8 cellular contexts compared by ENCODE assay signal in the genomic region with DNA sequence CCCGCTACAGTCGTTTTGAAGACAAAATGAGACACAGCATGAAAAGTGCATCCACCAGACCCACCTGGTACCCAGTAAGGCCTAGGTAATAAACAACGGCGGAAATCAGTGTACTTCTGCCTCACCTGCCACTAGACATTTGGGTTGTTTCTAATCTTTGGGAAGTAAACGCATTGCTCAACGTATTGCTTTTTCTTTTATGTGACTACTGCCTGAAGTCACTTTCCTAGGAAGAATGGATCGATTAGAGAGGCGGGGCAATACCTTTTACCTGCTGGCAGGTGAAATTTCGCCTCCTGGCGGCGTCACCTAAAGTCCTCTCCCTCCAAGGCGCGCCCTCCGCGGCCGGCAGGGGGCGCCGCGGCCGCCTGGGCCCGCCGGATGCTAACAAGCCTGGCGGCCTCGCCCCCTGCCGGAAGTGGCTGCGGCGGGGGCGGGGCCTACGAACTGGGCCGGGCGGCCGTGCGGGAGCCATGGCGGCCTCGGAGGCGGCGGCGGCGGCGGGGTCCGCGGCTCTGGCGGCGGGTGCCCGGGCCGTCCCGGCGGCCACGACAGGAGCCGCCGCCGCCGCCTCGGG. TPM values are rescaled to one million over a fixed set of nuclear protein-coding genes. Genes with fewer than 3 reads are reported as not detected.
A peak's percentile ranks its signal among the peaks of the same experiment; 100 is the strongest.
DNase-seq lines count a peak whose midpoint lies in the region; ATAC-seq, FAIRE-seq and TF ChIP-seq lines count a peak whose summit lies in the region.

A gene with protein sequence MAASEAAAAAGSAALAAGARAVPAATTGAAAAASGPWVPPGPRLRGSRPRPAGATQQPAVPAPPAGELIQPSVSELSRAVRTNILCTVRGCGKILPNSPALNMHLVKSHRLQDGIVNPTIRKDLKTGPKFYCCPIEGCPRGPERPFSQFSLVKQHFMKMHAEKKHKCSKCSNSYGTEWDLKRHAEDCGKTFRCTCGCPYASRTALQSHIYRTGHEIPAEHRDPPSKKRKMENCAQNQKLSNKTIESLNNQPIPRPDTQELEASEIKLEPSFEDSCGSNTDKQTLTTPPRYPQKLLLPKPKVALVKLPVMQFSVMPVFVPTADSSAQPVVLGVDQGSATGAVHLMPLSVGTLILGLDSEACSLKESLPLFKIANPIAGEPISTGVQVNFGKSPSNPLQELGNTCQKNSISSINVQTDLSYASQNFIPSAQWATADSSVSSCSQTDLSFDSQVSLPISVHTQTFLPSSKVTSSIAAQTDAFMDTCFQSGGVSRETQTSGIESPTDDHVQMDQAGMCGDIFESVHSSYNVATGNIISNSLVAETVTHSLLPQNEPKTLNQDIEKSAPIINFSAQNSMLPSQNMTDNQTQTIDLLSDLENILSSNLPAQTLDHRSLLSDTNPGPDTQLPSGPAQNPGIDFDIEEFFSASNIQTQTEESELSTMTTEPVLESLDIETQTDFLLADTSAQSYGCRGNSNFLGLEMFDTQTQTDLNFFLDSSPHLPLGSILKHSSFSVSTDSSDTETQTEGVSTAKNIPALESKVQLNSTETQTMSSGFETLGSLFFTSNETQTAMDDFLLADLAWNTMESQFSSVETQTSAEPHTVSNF (plus strand): TSS at position 445 of the 577 bp plus-strand sequence. CDS start 29 bp downstream, at position 474.

- H2AFZ ChIP-seq in SU-DHL-6 (ENCODE audit: low read depth, low read length, severe bottlenecking): peak within 1 kb of the TSS; percentile 38

- TF ChIP-seq CTCF in GM06990 (IDR thresholded peaks at IDR 0.05; ENCODE audit: insufficient read depth, low read length, poor library complexity, severe bottlenecking) (peak; percentile 84), HFF-Myc (IDR thresholded peaks at IDR 0.05; ENCODE audit: low read depth, low read length, missing control alignments) (peak; percentile 95), SU-DHL-6 (IDR thresholded peaks at IDR 0.05; ENCODE audit: insufficient read depth, low read length, poor library complexity, severe bottlenecking) (peak; percentile 99), pancreas (IDR thresholded peaks at IDR 0.05) (peak; percentile 97 to 99 (median 98)), thyroid gland (IDR thresholded peaks at IDR 0.05) (peak; percentile 86 to 99 (median 94))

- WGBS in pancreas, 2 donors: 1% methylated on average over 39 to 54 of the region's 54 CpGs
- 20 to 35% methylated on average over 8 to 11 of the region's 54 CpGs for WGBS in thyroid gland, 2 donors

- DNase-seq in GM06990 (ENCODE audit: extremely low read depth, insufficient read length) (peak; percentile 91), HFF-Myc (ENCODE audit: extremely low read depth, low read depth) (peak; percentile 14), NCI-H1092 (lab: John Stamatoyannopoulos, UW) (peak; percentile 81), Right ventricle myocardium superior (peak; percentile 92), pancreas (peak; percentile 90 to 98 (median 95)), thyroid gland (peak; percentile 86 to 89)
- peak; percentile 97 for DNase-seq in activated naive CD8-positive, alpha-beta T cell treated with anti-CD3 and anti-CD28 coated beads, Interleukin-2, amount 10 ng/mL, durations not matched to agents 7 days and 5 days

- H3K27ac Mint-ChIP-seq in activated naive CD8-positive, alpha-beta T cell treated with anti-CD3 and anti-CD28 coated beads, Interleukin-2, amount 10 ng/mL, durations not matched to agents 7 days and 5 days: peak within 1 kb of the TSS; percentile 65

- intact Hi-C loops in Right ventricle myocardium superior (cut with DNase I) (no loop called here), pancreas (cut with DNase I) (loop anchor here in 1 of 3 donors (10.0 kb wide), 1 partner anchor 111 kb away; no protein-coding TSS in a partner anchor), thyroid gland (cut with DNase I) (loop anchor here (10.0 kb wide), 1 partner anchor 149 kb away; no protein-coding TSS in a partner anchor)

- 0 out of 2 replicates have a peak, but pooled peaks cover 4% of the 10 kb centered on the region for H3F3A ChIP-seq in SU-DHL-6 (ENCODE audit: insufficient read depth)

- POLR2A ChIA-PET in activated naive CD8-positive, alpha-beta T cell treated with anti-CD3 and anti-CD28 coated beads, Interleukin-2, amount 10 ng/mL, durations not matched to agents 7 days and 5 days (lab: Charles Lee): interaction anchor here (1.0 to 3.2 kb wide), 6 partner anchors 28 to 279 kb away, joined by 3 to 22 read pairs (median 7); a partner anchor contains a TSS

- H3K4me3 Mint-ChIP-seq in activated naive CD8-positive, alpha-beta T cell treated with anti-CD3 and anti-CD28 coated beads, Interleukin-2, amount 10 ng/mL, durations not matched to agents 7 days and 5 days: peak within 1 kb of the TSS; percentile 86

- no peaks in the 10 kb centered on the region; the same call in 1 of the 2 replicates for H3K79me2 ChIP-seq in SU-DHL-6 (ENCODE audit: insufficient read depth, low read length)

- H3K4me3 ChIP-seq in GM06990 (replicated peaks; ENCODE audit: low read depth, low read length): peak within 1 kb of the TSS; percentile 76
- H3K4me3 ChIP-seq in HFF-Myc (replicated peaks; ENCODE audit: low read depth, low read length): peak within 1 kb of the TSS; percentile 73
- peak within 1 kb of the TSS; percentile 59 for H3K4me3 ChIP-seq in SU-DHL-6 (ENCODE audit: insufficient read depth, low read length, poor library complexity, severe bottlenecking)
- peak within 1 kb of the TSS; percentile 53 to 81 (median 78) for H3K4me3 ChIP-seq in pancreas
- H3K4me3 ChIP-seq in thyroid gland (replicated peaks in 1 of 3): peak within 1 kb of the TSS; percentile 38 to 64 (median 59)

- H4K20me1 ChIP-seq in SU-DHL-6 (ENCODE audit: low read depth, low read length): no peaks in the 10 kb centered on the region

- H3K27ac ChIP-seq in SU-DHL-6 (ENCODE audit: low read depth, low read length): no peak within 1 kb of the TSS
- peak within 1 kb of the TSS in 3 of 4 donors; percentile 51 to 73 (median 60) for H3K27ac ChIP-seq in pancreas
- peak within 1 kb of the TSS in 2 of 3 donors; percentile 28 to 51 for H3K27ac ChIP-seq in thyroid gland

- TF ChIP-seq POLR2A in thyroid gland (IDR thresholded peaks at IDR 0.05): peak; percentile 23 to 90

- H3K9me3 ChIP-seq in SU-DHL-6 (ENCODE audit: insufficient read depth, low read length) (no peaks in the 10 kb centered on the region), pancreas (no peaks in the 10 kb centered on the region), thyroid gland (no peaks in the 10 kb centered on the region)

- H3K36me3 Mint-ChIP-seq in activated naive CD8-positive, alpha-beta T cell treated with anti-CD3 and anti-CD28 coated beads, Interleukin-2, amount 10 ng/mL, durations not matched to agents 7 days and 5 days: peaks cover 16% of the 10 kb centered on the region

- H3K9me2 ChIP-seq in SU-DHL-6 (replicated peaks; ENCODE audit: insufficient read depth, low read length): no peaks in the 10 kb centered on the region

- peak within 1 kb of the TSS; percentile 64 for H3K9ac ChIP-seq in SU-DHL-6 (ENCODE audit: low read length)

- H3K36me3 ChIP-seq in GM06990 (ENCODE audit: control insufficient read depth, insufficient read depth, low read length) (no peaks in the 10 kb centered on the region), SU-DHL-6 (ENCODE audit: low read length) (no peaks in the 10 kb centered on the region), pancreas (no peaks in the 10 kb centered on the region), thyroid gland (no peaks in the 10 kb centered on the region)

- no peaks in the 10 kb centered on the region for H3K9me3 Mint-ChIP-seq in activated naive CD8-positive, alpha-beta T cell treated with anti-CD3 and anti-CD28 coated beads, Interleukin-2, amount 10 ng/mL, durations not matched to agents 7 days and 5 days

- peak within 1 kb of the TSS; percentile 73 for H3K4me2 ChIP-seq in SU-DHL-6 (ENCODE audit: low read depth, low read length, poor library complexity, severe bottlenecking)

- peaks cover 3 to 8% (median 4%) of the 10 kb centered on the region in 3 donors for H3K4me1 ChIP-seq in pancreas
- peaks cover 24 to 31% of the 10 kb centered on the region in 2 donors for H3K4me1 ChIP-seq in thyroid gland

- no peak for FAIRE-seq in pancreas (lab: Jason Lieb, UNC)

- H3K4me1 Mint-ChIP-seq in activated naive CD8-positive, alpha-beta T cell treated with anti-CD3 and anti-CD28 coated beads, Interleukin-2, amount 10 ng/mL, durations not matched to agents 7 days and 5 days: peaks cover 25% of the 10 kb centered on the region

- peak; percentile 94 for ATAC-seq in activated naive CD8-positive, alpha-beta T cell treated with anti-CD3 and anti-CD28 coated beads, Interleukin-2, amount 10 ng/mL, durations not matched to agents 7 days and 5 days (ENCODE audit: low read depth)
- ATAC-seq in Right ventricle myocardium superior (ENCODE audit: poor library complexity): peak; percentile 99
- peak; percentile 97 to 99 (median 99) for ATAC-seq in pancreas

- no peaks in the 10 kb centered on the region for H3K27me3 Mint-ChIP-seq in activated naive CD8-positive, alpha-beta T cell treated with anti-CD3 and anti-CD28 coated beads, Interleukin-2, amount 10 ng/mL, durations not matched to agents 7 days and 5 days

- H3K27me3 ChIP-seq in GM06990 (replicated peaks; ENCODE audit: control insufficient read depth, insufficient read depth, low read length) (no peaks in the 10 kb centered on the region), SU-DHL-6 (ENCODE audit: low read length) (no peaks in the 10 kb centered on the region), pancreas (no peaks in the 10 kb centered on the region), thyroid gland (no peaks in the 10 kb centered on the region)

RNA-seq across cellular contexts. Expression of the gene that starts here (rescaled TPM):
- 10 to 100 TPM; 28.3 to 29.3 TPM for total RNA-seq in activated naive CD8-positive, alpha-beta T cell treated with anti-CD3 and anti-CD28 coated beads, Interleukin-2, amount 10 ng/mL, durations not matched to agents 7 days and 5 days
- total RNA-seq in Right ventricle myocardium superior: 20.5 TPM
- 10 to 100 TPM; 10.4 to 18.8 (median 14.8) TPM for total RNA-seq in pancreas
- 10 to 100 TPM in 1 of 2 donors, 1 to 10 TPM in 1; 6.3 to 10.7 TPM for polyA plus RNA-seq in pancreas
- total RNA-seq in thyroid gland: 10 to 100 TPM; 49.2 to 57.6 (median 53.3) TPM

Comparison
In these comparisons a context has a peak if more than half of its experiments do, and no peak if none do; other contexts are left out.
1. DNase-seq: peak in every context shown above with its lines; median percentile 97 in activated naive CD8-positive, alpha-beta T cell treated with anti-CD3 and anti-CD28 coated beads, Interleukin-2, amount 10 ng/mL, durations not matched to agents 7 days and 5 days; 95 in pancreas; 92 in Right ventricle myocardium superior; 91 in GM06990; 88 in thyroid gland; 81 in NCI-H1092; 14 in HFF-Myc.